Comparison of ENCODE assay signal across 8 cellular contexts in genomic region chr16:32932240-32933040, GRCh38.
DNase-seq lines count a peak whose midpoint lies in the region; ATAC-seq, FAIRE-seq and TF ChIP-seq lines count a peak whose summit lies in the region.
"Not testable (repeated sequence)": the region's sequence is repeated elsewhere in the genome, so short reads cannot be mapped to it uniquely, and the experiment has no call there.

No MANE protein-coding gene starts in this region.

- ATAC-seq in GM19438 (IDR thresholded peaks at IDR 0.05; ENCODE audit: low read depth, unreplicated experiment) (peak; percentile 62), PC-3 (peak; percentile 15; the same call in 1 of the 2 replicates), GM12878 (peak; percentile 67), psoas muscle (peak; percentile 39 to 77 (median 48))
- peak; percentile 58 for ATAC-seq in stimulated activated naive CD8-positive, alpha-beta T cell treated with anti-CD3 and anti-CD28 coated beads, Interleukin-15, amount 100 ng/mL, for 72 hours

- H4K20me1 ChIP-seq in PC-3 (ENCODE audit: low read length); GM12878 (ENCODE audit: control insufficient read depth, insufficient read depth): not testable (repeated sequence)

- H3K9ac ChIP-seq in PC-3 (ENCODE audit: low read length); GM12878 (ENCODE audit: control insufficient read depth, insufficient read depth, low read length): not testable (repeated sequence)

- H3K27me3 Mint-ChIP-seq in activated CD4-positive, alpha-beta T cell treated with anti-CD3 and anti-CD28 coated beads, Interleukin-2, amount 10 ng/mL, durations not matched to agents 7 days and 5 days; stimulated activated naive CD8-positive, alpha-beta T cell treated with anti-CD3 and anti-CD28 coated beads, Interleukin-15, amount 100 ng/mL, for 72 hours: not testable (repeated sequence)

- H3F3A ChIP-seq in PC-3 (ENCODE audit: low read length, unreplicated experiment) = not testable (repeated sequence)

- not testable (repeated sequence) for H3K36me3 ChIP-seq in PC-3 (ENCODE audit: low read depth, low read length); GM12878 (ENCODE audit: control insufficient read depth in 2 of 2, insufficient read depth in 2 of 2, low read length in 1 of 2); left ventricle myocardium inferior; psoas muscle (ENCODE audit: insufficient read depth in 1 of 2, low read depth in 1 of 2)

- not testable (repeated sequence) for H3K27ac Mint-ChIP-seq in activated CD4-positive, alpha-beta T cell treated with anti-CD3 and anti-CD28 coated beads, Interleukin-2, amount 10 ng/mL, durations not matched to agents 7 days and 5 days; stimulated activated naive CD8-positive, alpha-beta T cell treated with anti-CD3 and anti-CD28 coated beads, Interleukin-15, amount 100 ng/mL, for 72 hours

- not testable (repeated sequence) for FAIRE-seq in GM12878 (lab: Jason Lieb, UNC)

- H3K4me1 Mint-ChIP-seq in activated CD4-positive, alpha-beta T cell treated with anti-CD3 and anti-CD28 coated beads, Interleukin-2, amount 10 ng/mL, durations not matched to agents 7 days and 5 days; stimulated activated naive CD8-positive, alpha-beta T cell treated with anti-CD3 and anti-CD28 coated beads, Interleukin-15, amount 100 ng/mL, for 72 hours: not testable (repeated sequence)

- not testable (repeated sequence) for H3K4me3 ChIP-seq in PC-3 (ENCODE audit: low read length); GM12878; left ventricle myocardium inferior; psoas muscle

- CTCF ChIA-PET in PC-3 (lab: Charles Lee); activated CD4-positive, alpha-beta T cell treated with anti-CD3 and anti-CD28 coated beads, Interleukin-2, amount 10 ng/mL, durations not matched to agents 7 days and 5 days (lab: Charles Lee); GM12878 (lab: Yijun Ruan, JAX): not testable (repeated sequence)

- in situ Hi-C loops in GM12878 (cut with MboI) = not testable (repeated sequence)

- TF ChIP-seq POLR2A in GM12878 (IDR thresholded peaks at IDR 0.05; ENCODE audit: low read depth, low read length) = not testable (repeated sequence)

- not testable (repeated sequence) for H3K4me3 Mint-ChIP-seq in activated CD4-positive, alpha-beta T cell treated with anti-CD3 and anti-CD28 coated beads, Interleukin-2, amount 10 ng/mL, durations not matched to agents 7 days and 5 days; stimulated activated naive CD8-positive, alpha-beta T cell treated with anti-CD3 and anti-CD28 coated beads, Interleukin-15, amount 100 ng/mL, for 72 hours

- H2AFZ ChIP-seq in PC-3 (ENCODE audit: low read length); GM12878 (ENCODE audit: control insufficient read depth, low read depth, low read length): not testable (repeated sequence)

- H3K9me2 ChIP-seq in PC-3 (replicated peaks; ENCODE audit: low read length) = not testable (repeated sequence)

- intact Hi-C loops in PC-3 (cut with micrococcal nuclease); GM12878 (cut with micrococcal nuclease; ENCODE audit: unreplicated experiment); left ventricle myocardium inferior (cut with micrococcal nuclease); psoas muscle (cut with DNase I): not testable (repeated sequence)

- not testable (repeated sequence) for BruUV-seq in PC-3 (replicated peaks; lab: Mats Ljungman, UMichigan); GM12878 (replicated peaks; lab: Mats Ljungman, UMichigan)

- TF ChIP-seq CTCF in 22Rv1 (IDR thresholded peaks at IDR 0.05) (peak; percentile 14; the same call in 1 of the 2 replicates), left ventricle myocardium inferior (IDR thresholded peaks at IDR 0.05; ENCODE audit: borderline replicate concordance) (peak; percentile 40)
- not testable (repeated sequence) for TF ChIP-seq CTCF in PC-3 (conservative IDR thresholded peaks at IDR 0.05; ENCODE audit: low read depth, low read length); GM12878 (IDR thresholded peaks at IDR 0.05 in 2 of 3, conservative IDR thresholded peaks at IDR 0.05 in 1 of 3; ENCODE audit: control insufficient read depth in 2 of 3, extremely low read depth in 1 of 3, insufficient read depth in 1 of 3, low read depth in 3 of 3, low read length in 3 of 3); psoas muscle (IDR thresholded peaks at IDR 0.05)

- TF ChIP-seq RAD21 in GM12878 (IDR thresholded peaks at IDR 0.05; ENCODE audit: insufficient read depth, low read depth, low read length) = not testable (repeated sequence)

- H3K36me3 Mint-ChIP-seq in activated CD4-positive, alpha-beta T cell treated with anti-CD3 and anti-CD28 coated beads, Interleukin-2, amount 10 ng/mL, durations not matched to agents 7 days and 5 days (ENCODE audit: low read depth) = not testable (repeated sequence)

- H3K27ac ChIP-seq in 22Rv1; PC-3 (ENCODE audit: low read length); GM12878 (ENCODE audit: control insufficient read depth, insufficient read depth); left ventricle myocardium inferior (replicated peaks); psoas muscle: not testable (repeated sequence)

- 16% methylated on average over 16 of the region's 16 CpGs for WGBS in GM12878 (ENCODE audit: insufficient coverage, insufficient replicate concordance, low lambda C conversion rate, missing lambda C conversion rate)
- 56 to 65% (median 64%) methylated on average over 12 to 16 of the region's 16 CpGs for WGBS in psoas muscle, 3 donors

- not testable (repeated sequence) for H3K27me3 ChIP-seq in PC-3 (ENCODE audit: low read length); GM12878 (replicated peaks in 1 of 2; ENCODE audit: control insufficient read depth in 2 of 2, insufficient read depth in 2 of 2, low read length in 1 of 2); left ventricle myocardium inferior (ENCODE audit: low read depth); psoas muscle (ENCODE audit: insufficient read depth in 3 of 3, low read length in 2 of 3)

- H3K9me3 ChIP-seq in PC-3 (ENCODE audit: low read length); GM12878 (replicated peaks; ENCODE audit: control insufficient read depth, insufficient read depth, low read length); left ventricle myocardium inferior (replicated peaks); psoas muscle: not testable (repeated sequence)

- H3K4me2 ChIP-seq in PC-3 (ENCODE audit: low read length); GM12878 (ENCODE audit: control insufficient read depth, insufficient read depth): not testable (repeated sequence)

- H3K79me2 ChIP-seq in PC-3 (ENCODE audit: low read length); GM12878 (ENCODE audit: control insufficient read depth, insufficient read depth, low read length): not testable (repeated sequence)

- SMC1A ChIA-PET in GM12878 (lab: Charles Lee; ENCODE audit: uncharacterized antibody, unreplicated experiment) = not testable (repeated sequence)

- RAD21 ChIA-PET in GM12878 (lab: Charles Lee; ENCODE audit: unreplicated experiment) = not testable (repeated sequence)

- H3K4me1 ChIP-seq in PC-3 (ENCODE audit: insufficient read depth, low read length); GM12878 (ENCODE audit: control insufficient read depth, insufficient read depth, low read length); left ventricle myocardium inferior; psoas muscle: not testable (repeated sequence)

- not testable (repeated sequence) for H3K9me3 Mint-ChIP-seq in activated CD4-positive, alpha-beta T cell treated with anti-CD3 and anti-CD28 coated beads, Interleukin-2, amount 10 ng/mL, durations not matched to agents 7 days and 5 days; stimulated activated naive CD8-positive, alpha-beta T cell treated with anti-CD3 and anti-CD28 coated beads, Interleukin-15, amount 100 ng/mL, for 72 hours

- POLR2A ChIA-PET in PC-3 (lab: Charles Lee; ENCODE audit: unreplicated experiment); activated CD4-positive, alpha-beta T cell treated with anti-CD3 and anti-CD28 coated beads, Interleukin-2, amount 10 ng/mL, durations not matched to agents 7 days and 5 days (lab: Charles Lee); GM12878 (lab: Charles Lee): not testable (repeated sequence)

- not testable (repeated sequence) for DNase-seq in PC-3; GM12878 (ENCODE audit: low read depth, low spot score); left ventricle myocardium inferior; psoas muscle
- DNase-seq in activated CD4-positive, alpha-beta T cell treated with anti-CD3 and anti-CD28 coated beads, Interleukin-2, amount 10 ng/mL, durations not matched to agents 7 days and 5 days = peak; percentile 6
- peak in 1 of 2 donors; percentile 3 for DNase-seq in stimulated activated naive CD8-positive, alpha-beta T cell treated with anti-CD3 and anti-CD28 coated beads, Interleukin-15, amount 100 ng/mL, for 72 hours

- not testable (repeated sequence) for TF ChIP-seq EP300 in GM12878 (IDR thresholded peaks at IDR 0.05; ENCODE audit: borderline replicate concordance in 1 of 2, control insufficient read depth in 1 of 2, low read depth in 2 of 2, low read length in 2 of 2)

Comparison
In these comparisons a context has a peak if more than half of its experiments do, and no peak if none do; other contexts are left out.
1. ATAC-seq: peak in every context shown above with its lines; median percentile 67 in GM12878; 62 in GM19438; 58 in stimulated activated naive CD8-positive, alpha-beta T cell treated with anti-CD3 and anti-CD28 coated beads, Interleukin-15, amount 100 ng/mL, for 72 hours; 48 in psoas muscle; 15 in PC-3.